8 cellular contexts compared by ENCODE assay signal in the genomic region with DNA sequence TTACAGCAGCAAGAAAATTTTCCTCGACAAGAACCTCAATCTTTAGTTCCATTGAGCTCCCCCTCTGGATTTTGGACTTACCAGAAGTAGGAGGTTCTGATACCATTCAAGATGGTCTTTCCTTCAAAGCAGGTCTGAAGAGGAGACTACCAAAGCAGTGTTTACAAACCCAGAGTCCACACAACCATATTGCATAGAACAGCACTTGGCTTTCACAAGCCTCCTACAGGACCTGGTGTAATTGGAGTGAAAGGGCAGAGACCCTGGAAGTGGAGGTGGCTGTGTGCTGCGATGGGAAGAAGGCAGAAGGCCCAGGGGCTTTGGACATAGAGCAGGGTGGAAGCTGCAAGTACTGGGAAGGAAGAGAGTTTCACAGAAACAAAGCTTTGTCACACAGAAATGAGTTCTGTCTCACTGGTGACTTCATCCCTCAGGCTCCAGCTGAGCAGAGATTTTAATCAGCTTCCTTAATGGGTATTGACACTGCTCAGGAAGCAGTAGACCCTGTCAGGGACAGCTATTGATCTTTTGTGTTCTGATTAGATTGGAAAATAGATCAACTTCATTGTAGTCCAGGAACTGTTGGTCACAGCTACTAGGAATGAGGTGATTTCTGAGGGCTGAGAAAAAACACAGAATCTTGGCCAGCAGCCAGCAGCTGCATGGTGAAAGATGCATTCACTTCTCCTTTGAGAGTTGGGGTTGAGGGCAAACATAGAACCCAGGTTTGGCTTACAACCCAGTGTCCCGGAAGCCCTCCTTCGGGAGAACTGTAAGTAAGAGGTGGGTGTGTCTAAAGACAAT.
DNase-seq lines count a peak whose midpoint lies in the region; ATAC-seq, FAIRE-seq and TF ChIP-seq lines count a peak whose summit lies in the region.

No MANE protein-coding gene starts in this region.

- H3K4me3 ChIP-seq in A549 (no peak overlapping the region), HUES48 (ENCODE audit: low read depth, low read length) (no peak overlapping the region), adrenal gland (no peak overlapping the region), lower lobe of right lung (no peak overlapping the region)

- H3K4me1 ChIP-seq in A549: peaks cover 56% of the 10 kb centered on the region
- peaks cover 5% of the 10 kb centered on the region; the same call in 1 of the 2 replicates for H3K4me1 ChIP-seq in HUES48 (ENCODE audit: control insufficient read depth, insufficient read depth, low read length)
- peaks cover 0 to 36% of the 10 kb centered on the region in 2 donors for H3K4me1 ChIP-seq in adrenal gland (replicated peaks in 1 of 2)
- peaks cover 32% of the 10 kb centered on the region for H3K4me1 ChIP-seq in lower lobe of right lung

- H3K27me3 ChIP-seq in HUES48 (ENCODE audit: control insufficient read depth, insufficient read depth, low read length) (no peaks in the 10 kb centered on the region), adrenal gland (no peaks in the 10 kb centered on the region), lower lobe of right lung (ENCODE audit: low read depth) (no peaks in the 10 kb centered on the region)

- H3K4me2 ChIP-seq in A549: peak overlapping the region; percentile 21

- TF ChIP-seq POLR2A in A549 (IDR thresholded peaks at IDR 0.05; ENCODE audit: low read length) (no peak), adrenal gland (IDR thresholded peaks at IDR 0.05) (no peak)

- ATAC-seq in A549 (no peak), lower lobe of right lung (no peak), GM18861 (IDR thresholded peaks at IDR 0.05; ENCODE audit: unreplicated experiment) (no peak)

- H3K36me3 ChIP-seq in HUES48 (ENCODE audit: control insufficient read depth, insufficient read depth, low read length): no peaks in the 10 kb centered on the region
- no peaks in the 10 kb centered on the region for H3K36me3 ChIP-seq in adrenal gland (replicated peaks in 1 of 2)
- H3K36me3 ChIP-seq in lower lobe of right lung: peaks cover 24% of the 10 kb centered on the region

- TF ChIP-seq RAD21 in A549 (conservative IDR thresholded peaks at IDR 0.05 in 1 of 2, IDR thresholded peaks at IDR 0.05 in 1 of 2): no peak

- FAIRE-seq in A549 (lab: Jason Lieb, UNC): no peak

- no peak for DNase-seq in A549 (ENCODE audit: low read depth in 1 of 2, low spot score in 1 of 2)
- DNase-seq in adrenal gland: peak in 4 of 7 donors; percentile 15 to 68 (median 38)
- DNase-seq in lower lobe of right lung: no peak
- no peak for DNase-seq in T1000 (lab: John Stamatoyannopoulos, UW)
- no peak for DNase-seq in activated T-cell treated with anti-CD3 and anti-CD28 coated beads, Interleukin-2, amount 50 U/mL, for 48 hours
- no peak for DNase-seq in NCI-H526 treated with DMSO at 0.1 percent for 48 hours (lab: John Stamatoyannopoulos, UW)

- no peaks in the 10 kb centered on the region for H3K9me3 ChIP-seq in A549
- H3K9me3 ChIP-seq in HUES48 (ENCODE audit: control insufficient read depth, insufficient read depth, low read length): no peaks in the 10 kb centered on the region
- H3K9me3 ChIP-seq in adrenal gland (replicated peaks in 1 of 3): no peaks in the 10 kb centered on the region
- H3K9me3 ChIP-seq in lower lobe of right lung: no peaks in the 10 kb centered on the region

- CTCF ChIA-PET in A549 (lab: Yijun Ruan, JAX): interaction anchor here (0.6 to 11.2 kb wide), 6 partner anchors 14 to 212 kb away, joined by 3 to 91 read pairs (median 3); no protein-coding TSS in a partner anchor

- intact Hi-C loops in adrenal gland (cut with DNase I): no loop called here
- intact Hi-C loops in lower lobe of right lung (cut with DNase I): no loop called here

- no peak for TF ChIP-seq EP300 in A549 (IDR thresholded peaks at IDR 0.05)

- 69% methylated on average over 4 of the region's 4 CpGs for WGBS in A549 (ENCODE audit: missing lambda C conversion rate)
- WGBS in adrenal gland, 4 donors: 63 to 75% (median 67%) methylated on average over 4 of the region's 4 CpGs

- H3K27ac ChIP-seq in A549 (peak overlapping the region; percentile 80 to 86; a peak in 5 of 6 replicates), HUES48 (ENCODE audit: low read depth, low read length) (peak overlapping the region; percentile 78), adrenal gland (peak overlapping the region in 2 of 5 donors; percentile 59 to 75), lower lobe of right lung (peak overlapping the region; percentile 25)

- H3K9ac ChIP-seq in HUES48 (ENCODE audit: low read depth, low read length): no peak overlapping the region

- POLR2A ChIA-PET in A549 (lab: Yijun Ruan, JAX): no interaction called here

- TF ChIP-seq CTCF in A549 (IDR thresholded peaks at IDR 0.05) (no peak), adrenal gland (IDR thresholded peaks at IDR 0.05) (no peak), lower lobe of right lung (IDR thresholded peaks at IDR 0.05) (no peak)

TF ChIP-seq in A549, 52 proteins besides CTCF, POLR2A, EP300 and RAD21:
- TF ChIP-seq HOXB5 (CRISPR knock-in tag; IDR thresholded peaks at IDR 0.05) (no peak), ZSCAN20 (CRISPR knock-in tag; IDR thresholded peaks at IDR 0.05) (no peak), CBX8 (IDR thresholded peaks at IDR 0.05) (no peak), CEBPB (IDR thresholded peaks at IDR 0.05) (no peak), MAZ (IDR thresholded peaks at IDR 0.05; ENCODE audit: borderline replicate concordance, low read depth, low read length) (no peak), RNF2 (IDR thresholded peaks at IDR 0.05; ENCODE audit: borderline replicate concordance, low read depth) (no peak)

Comparison
In these comparisons a context has a peak if more than half of its experiments do, and no peak if none do; other contexts are left out.
1. DNase-seq: peak in adrenal gland (4 of 7); none in A549 (0 of 2), lower lobe of right lung (single experiment), T1000 (single experiment), activated T-cell treated with anti-CD3 and anti-CD28 coated beads, Interleukin-2, amount 50 U/mL, for 48 hours (0 of 2) and NCI-H526 treated with DMSO at 0.1 percent for 48 hours (single experiment).